ENCODE assay signal across 1 cellular context in the genomic region with DNA sequence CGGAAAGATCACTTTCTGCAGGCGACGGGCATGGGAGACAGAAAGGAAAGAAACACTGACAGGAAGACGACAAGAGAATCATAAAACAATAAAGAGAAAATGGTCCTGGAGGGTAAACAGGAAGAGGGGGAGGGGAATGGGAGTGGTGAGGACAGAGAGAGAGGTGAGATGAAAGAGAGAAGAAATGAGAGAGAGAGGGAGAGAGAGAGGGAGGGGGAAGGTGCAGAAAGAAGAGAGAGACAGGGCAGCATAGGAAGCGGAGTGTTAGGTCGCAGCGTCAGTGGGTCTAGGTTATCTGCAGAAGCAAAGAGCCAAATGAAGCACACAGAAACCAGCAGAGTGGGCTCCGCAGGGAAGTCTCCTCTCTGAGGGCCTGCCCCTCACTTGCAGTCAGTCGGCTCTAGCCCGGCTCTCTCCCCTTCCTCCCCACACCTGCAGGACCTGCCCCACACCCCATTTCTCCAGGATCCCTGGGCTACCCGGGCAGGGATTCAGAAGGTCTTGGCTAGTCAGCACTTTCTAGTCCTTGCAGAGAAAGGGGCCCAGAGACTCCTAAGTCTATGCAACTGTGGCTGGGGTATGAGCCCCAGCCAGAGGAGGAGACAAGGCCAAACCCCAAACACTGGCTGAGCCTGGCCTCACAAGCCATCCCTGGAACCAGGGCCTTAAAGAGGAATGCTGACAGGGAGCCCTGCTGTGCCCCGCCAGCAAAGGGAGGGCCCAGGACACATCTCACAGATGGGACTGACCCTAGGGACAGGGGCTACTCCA.
TF ChIP-seq lines count a peak whose summit lies in the region.

No MANE protein-coding gene starts in this region.

TF ChIP-seq in IMR-90, 13 proteins besides CTCF, POLR2A, EP300 and RAD21:
- TF ChIP-seq RCOR1 (IDR thresholded peaks at IDR 0.05; ENCODE audit: insufficient replicate concordance, low read length) (no peak), MAZ (IDR thresholded peaks at IDR 0.05; ENCODE audit: borderline replicate concordance, low read depth, low read length) (no peak), RFX5 (IDR thresholded peaks at IDR 0.05; ENCODE audit: low read depth, low read length) (no peak), CEBPB (IDR thresholded peaks at IDR 0.05; ENCODE audit: low read depth, low read length) (no peak), MAFK (IDR thresholded peaks at IDR 0.05; ENCODE audit: low read depth, low read length) (no peak), NFE2L2 (IDR thresholded peaks at IDR 0.05; ENCODE audit: low read depth, low read length) (no peak), FOS (IDR thresholded peaks at IDR 0.05; ENCODE audit: low read depth, low read length) (no peak), CHD1 (IDR thresholded peaks at IDR 0.05; ENCODE audit: low read depth, low read length) (no peak)
- TF ChIP-seq, protein P1, sequence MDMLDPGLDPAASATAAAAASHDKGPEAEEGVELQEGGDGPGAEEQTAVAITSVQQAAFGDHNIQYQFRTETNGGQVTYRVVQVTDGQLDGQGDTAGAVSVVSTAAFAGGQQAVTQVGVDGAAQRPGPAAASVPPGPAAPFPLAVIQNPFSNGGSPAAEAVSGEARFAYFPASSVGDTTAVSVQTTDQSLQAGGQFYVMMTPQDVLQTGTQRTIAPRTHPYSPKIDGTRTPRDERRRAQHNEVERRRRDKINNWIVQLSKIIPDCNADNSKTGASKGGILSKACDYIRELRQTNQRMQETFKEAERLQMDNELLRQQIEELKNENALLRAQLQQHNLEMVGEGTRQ (IDR thresholded peaks at IDR 0.05; ENCODE audit: low read depth, low read length): no peak
TF ChIP-seq in IMR-90: peak in this region for 0.
